ENCODE assay signal across 10 cellular contexts in genomic region chr15:77993374-77993911, GRCh38.
DNase-seq lines count a peak whose midpoint lies in the region; ATAC-seq and TF ChIP-seq lines count a peak whose summit lies in the region.
"Had no signal": no experiment of that assay in that cellular context is flagged by ENCODE, and none has a peak within 500 bp of the region (broad histone marks: within the 10 kb centered on the region; RNA-seq: fewer than 3 reads in every experiment).

No MANE protein-coding gene starts in this region.

- H3K27ac ChIP-seq in caudate nucleus (ENCODE audit: low read depth, low read length) (peak overlapping the region; percentile 85), vagina (peak overlapping the region; percentile 84)

- intact Hi-C loops in vagina (cut with DNase I), result no loop called here

- H3K36me3 Mint-ChIP-seq in activated naive CD8-positive, alpha-beta T cell treated with anti-CD3 and anti-CD28 coated beads, Interleukin-2, amount 10 ng/mL, durations not matched to agents 7 days and 5 days, result peaks cover 10% of the 10 kb centered on the region
- H3K36me3 Mint-ChIP-seq in activated naive CD8-positive, alpha-beta T cell treated with anti-CD3 and anti-CD28 coated beads for 36 hours, result no peaks in the 10 kb centered on the region
- no peaks in the 10 kb centered on the region for H3K36me3 Mint-ChIP-seq in naive B cell

- DNase-seq in activated naive CD8-positive, alpha-beta T cell treated with anti-CD3 and anti-CD28 coated beads, Interleukin-2, amount 10 ng/mL, durations not matched to agents 7 days and 5 days, result no peak
- no peak for DNase-seq in activated naive CD8-positive, alpha-beta T cell treated with anti-CD3 and anti-CD28 coated beads for 36 hours
- DNase-seq in caudate nucleus (lab: John Stamatoyannopoulos, UW) (no peak), naive B cell (no peak), vagina (ENCODE audit: extremely low spot score in 2 of 2) (no peak), DMS79 treated with DMSO at 0.1 percent for 48 hours (lab: John Stamatoyannopoulos, UW) (no peak), T-helper 9 cell (no peak), AML-193 (lab: John Stamatoyannopoulos, UW) (no peak)
- DNase-seq: cortex of kidney, NCI-H146 had no signal

- H3K27me3 Mint-ChIP-seq in activated naive CD8-positive, alpha-beta T cell treated with anti-CD3 and anti-CD28 coated beads, Interleukin-2, amount 10 ng/mL, durations not matched to agents 7 days and 5 days, result no peaks in the 10 kb centered on the region
- H3K27me3 Mint-ChIP-seq in activated naive CD8-positive, alpha-beta T cell treated with anti-CD3 and anti-CD28 coated beads for 36 hours, result no peaks in the 10 kb centered on the region
- no peaks in the 10 kb centered on the region for H3K27me3 Mint-ChIP-seq in naive B cell

- POLR2A ChIA-PET in activated naive CD8-positive, alpha-beta T cell treated with anti-CD3 and anti-CD28 coated beads, Interleukin-2, amount 10 ng/mL, durations not matched to agents 7 days and 5 days (lab: Charles Lee), result no interaction called here

- H3K4me3 Mint-ChIP-seq in activated naive CD8-positive, alpha-beta T cell treated with anti-CD3 and anti-CD28 coated beads, Interleukin-2, amount 10 ng/mL, durations not matched to agents 7 days and 5 days, result no peak overlapping the region
- no peak overlapping the region for H3K4me3 Mint-ChIP-seq in activated naive CD8-positive, alpha-beta T cell treated with anti-CD3 and anti-CD28 coated beads for 36 hours
- peak overlapping the region in 4 of 8 donors; percentile 12 to 62 (median 35) for H3K4me3 Mint-ChIP-seq in naive B cell

- peak overlapping the region; percentile 42 for H3K27ac Mint-ChIP-seq in activated naive CD8-positive, alpha-beta T cell treated with anti-CD3 and anti-CD28 coated beads, Interleukin-2, amount 10 ng/mL, durations not matched to agents 7 days and 5 days
- no peak overlapping the region for H3K27ac Mint-ChIP-seq in activated naive CD8-positive, alpha-beta T cell treated with anti-CD3 and anti-CD28 coated beads for 36 hours
- H3K27ac Mint-ChIP-seq in naive B cell, result peak overlapping the region in 4 of 6 donors; percentile 42 to 90 (median 69)

- peaks cover 65% of the 10 kb centered on the region for H3K4me1 ChIP-seq in vagina

- H3K9me3 ChIP-seq in vagina, result no peaks in the 10 kb centered on the region

- no peak overlapping the region for H3K4me3 ChIP-seq in vagina

- peaks cover 0 to 17% of the 10 kb centered on the region in 2 donors for H3K36me3 ChIP-seq in vagina

- no peak for ATAC-seq in activated naive CD8-positive, alpha-beta T cell treated with anti-CD3 and anti-CD28 coated beads, Interleukin-2, amount 10 ng/mL, durations not matched to agents 7 days and 5 days (ENCODE audit: low read depth)
- ATAC-seq in naive B cell (ENCODE audit: low read depth in 2 of 2), result peak in 1 of 2 donors; percentile 1

- no peaks in the 10 kb centered on the region for H3K27me3 ChIP-seq in vagina

- H3K9me3 Mint-ChIP-seq in activated naive CD8-positive, alpha-beta T cell treated with anti-CD3 and anti-CD28 coated beads, Interleukin-2, amount 10 ng/mL, durations not matched to agents 7 days and 5 days, result no peaks in the 10 kb centered on the region
- H3K9me3 Mint-ChIP-seq in activated naive CD8-positive, alpha-beta T cell treated with anti-CD3 and anti-CD28 coated beads for 36 hours, result no peaks in the 10 kb centered on the region
- no peaks in the 10 kb centered on the region for H3K9me3 Mint-ChIP-seq in naive B cell

- no peak for TF ChIP-seq POLR2A in vagina (IDR thresholded peaks at IDR 0.05)

- peaks cover 15% of the 10 kb centered on the region for H3K4me1 Mint-ChIP-seq in activated naive CD8-positive, alpha-beta T cell treated with anti-CD3 and anti-CD28 coated beads, Interleukin-2, amount 10 ng/mL, durations not matched to agents 7 days and 5 days
- H3K4me1 Mint-ChIP-seq in activated naive CD8-positive, alpha-beta T cell treated with anti-CD3 and anti-CD28 coated beads for 36 hours, result peaks cover 13% of the 10 kb centered on the region
- H3K4me1 Mint-ChIP-seq in naive B cell, result peaks cover 31 to 45% (median 37%) of the 10 kb centered on the region in 3 donors

- TF ChIP-seq CTCF in vagina (IDR thresholded peaks at IDR 0.05), result no peak
